9 cellular contexts compared by ENCODE assay signal in genomic region chr10:93992400-93993030, GRCh38. TPM values are rescaled to one million over a fixed set of nuclear protein-coding genes. Genes with fewer than 3 reads are reported as not detected.
DNase-seq lines count a peak whose midpoint lies in the region; ATAC-seq and TF ChIP-seq lines count a peak whose summit lies in the region.
"Had no signal": no experiment of that assay in that cellular context is flagged by ENCODE, and none has a peak within 500 bp of the region (broad histone marks: within the 10 kb centered on the region; RNA-seq: fewer than 3 reads in every experiment).

No MANE protein-coding gene starts in this region.

- peak overlapping the region; percentile 68 for H3K4me3 Mint-ChIP-seq in chondrocyte (ENCODE audit: unreplicated experiment)
- peak overlapping the region; percentile 83 for H3K4me3 Mint-ChIP-seq in neural progenitor cell

- no peaks in the 10 kb centered on the region for H3K36me3 Mint-ChIP-seq in chondrocyte (ENCODE audit: low read depth)
- no peaks in the 10 kb centered on the region for H3K36me3 Mint-ChIP-seq in neural progenitor cell

- no peak for ATAC-seq in HG03280 (IDR thresholded peaks at IDR 0.05; ENCODE audit: unreplicated experiment)

- DNase-seq in DMS114 treated with DMSO at 0.1 percent for 48 hours (lab: John Stamatoyannopoulos, UW; ENCODE audit: unreplicated experiment) (peak; percentile 25), chondrocyte (ENCODE audit: low spot score) (no peak), neural progenitor cell (ENCODE audit: low spot score) (peak; percentile 37), mesenteric fat pad (ENCODE audit: low spot score) (no peak), amygdala (lab: John Stamatoyannopoulos, UW) (no peak)
- DNase-seq in stimulated activated CD4-positive, alpha-beta T cell treated with anti-CD3 and anti-CD28 coated beads, Interleukin-15, amount 100 ng/mL, for 24 hours: no peak
- DNase-seq: NCI-H2227 treated with DMSO at 0.1 percent for 48 hours had no signal

- H3K27me3 Mint-ChIP-seq in chondrocyte (ENCODE audit: low read depth): no peaks in the 10 kb centered on the region
- peaks cover 18% of the 10 kb centered on the region for H3K27me3 Mint-ChIP-seq in neural progenitor cell (ENCODE audit: insufficient read depth, low read depth)

- H3K27ac Mint-ChIP-seq in chondrocyte (ENCODE audit: unreplicated experiment) (peak overlapping the region; percentile 81), neural progenitor cell (peak overlapping the region; percentile 23)

- no peaks in the 10 kb centered on the region for H4K20me1 ChIP-seq in neural progenitor cell (ENCODE audit: low read depth)

- H3K4me1 ChIP-seq in HUES48 (ENCODE audit: control insufficient read depth, insufficient read depth, low read length): peaks cover 4% of the 10 kb centered on the region; the same call in 1 of the 2 replicates
- peaks cover 18% of the 10 kb centered on the region for H3K4me1 ChIP-seq in neural progenitor cell

- H3F3A ChIP-seq in neural progenitor cell (ENCODE audit: low read depth): peaks cover 22% of the 10 kb centered on the region

- H3K9me3 Mint-ChIP-seq in chondrocyte (ENCODE audit: low read depth) (no peaks in the 10 kb centered on the region), neural progenitor cell (no peaks in the 10 kb centered on the region)

- no peak overlapping the region for H2AFZ ChIP-seq in neural progenitor cell (replicated peaks)

- no peak overlapping the region for H3K4me3 ChIP-seq in HUES48 (ENCODE audit: low read depth, low read length)
- H3K4me3 ChIP-seq in neural progenitor cell: no peak overlapping the region

- no peaks in the 10 kb centered on the region for H3K9me3 ChIP-seq in HUES48 (ENCODE audit: control insufficient read depth, insufficient read depth, low read length)
- H3K9me3 ChIP-seq in neural progenitor cell (ENCODE audit: low read depth): no peaks in the 10 kb centered on the region

- H3K4me2 ChIP-seq in neural progenitor cell: no peak overlapping the region

- peak; percentile 74 for TF ChIP-seq CTCF in chondrocyte (IDR thresholded peaks at IDR 0.05)
- peak; percentile 41 for TF ChIP-seq CTCF in neural progenitor cell (IDR thresholded peaks at IDR 0.05)

- H3K27ac ChIP-seq in HUES48 (ENCODE audit: low read depth, low read length) (peak overlapping the region; percentile 33), neural progenitor cell (no peak overlapping the region)

- peaks cover 53% of the 10 kb centered on the region for H3K4me1 Mint-ChIP-seq in chondrocyte (ENCODE audit: low read depth)
- H3K4me1 Mint-ChIP-seq in neural progenitor cell: peaks cover 28% of the 10 kb centered on the region

- H3K27me3 ChIP-seq in HUES48 (ENCODE audit: control insufficient read depth, insufficient read depth, low read length) (peaks cover 82% of the 10 kb centered on the region), neural progenitor cell (peaks cover 80% of the 10 kb centered on the region)

- no peaks in the 10 kb centered on the region for H3K79me2 ChIP-seq in neural progenitor cell (ENCODE audit: low read depth)

- no peak overlapping the region for H3K9ac ChIP-seq in HUES48 (ENCODE audit: low read depth, low read length)
- no peak overlapping the region for H3K9ac ChIP-seq in neural progenitor cell

- H3K36me3 ChIP-seq in HUES48 (ENCODE audit: control insufficient read depth, insufficient read depth, low read length) (no peaks in the 10 kb centered on the region), neural progenitor cell (no peaks in the 10 kb centered on the region)

RNA-seq across cellular contexts. Expression of gene PLCE1, which starts 1.2 kb away (rescaled TPM):
- 9.9 to 14.7 TPM (median 10.6 TPM) in 3 replicates for total RNA-seq in chondrocyte
- 0.47 and 0.71 TPM in 2 replicates for total RNA-seq in neural progenitor cell (ENCODE audit: low replicate concordance)
- total RNA-seq in mesenteric fat pad: 5.7 TPM

Comparison
In these comparisons a context has a peak if more than half of its experiments do, and no peak if none do; other contexts are left out.
1. DNase-seq: peak in DMS114 treated with DMSO at 0.1 percent for 48 hours (single experiment) and neural progenitor cell (single experiment); none in chondrocyte (single experiment), stimulated activated CD4-positive, alpha-beta T cell treated with anti-CD3 and anti-CD28 coated beads, Interleukin-15, amount 100 ng/mL, for 24 hours (single experiment), mesenteric fat pad (single experiment) and amygdala (0 of 56).